In genomic region chr10:101444499-101444898, GRCh38 we compare ENCODE assay signal across 14 cellular contexts.
"Had no signal": no experiment of that assay in that cellular context is flagged by ENCODE, and none has a peak within 500 bp of the region (broad histone marks: within the 10 kb centered on the region; RNA-seq: fewer than 3 reads in every experiment).

No MANE protein-coding gene starts in this region.

- H3K4me3 Mint-ChIP-seq: activated naive CD8-positive, alpha-beta T cell treated with anti-CD3 and anti-CD28 coated beads, Interleukin-2, amount 50 U/mL, for 24 hours; natural killer cell; WTC11 had no signal

- H3K36me3 Mint-ChIP-seq: natural killer cell, WTC11 had no signal

- H3K27ac Mint-ChIP-seq: activated naive CD8-positive, alpha-beta T cell treated with anti-CD3 and anti-CD28 coated beads, Interleukin-2, amount 50 U/mL, for 24 hours; natural killer cell; WTC11 had no signal

- H3K27ac ChIP-seq: ascending aorta had no signal

- H3K27me3 ChIP-seq: ascending aorta had no signal

- DNase-seq: activated CD4-positive, alpha-beta T cell treated with anti-CD3 and anti-CD28 coated beads for 48 hours; activated naive CD4-positive, alpha-beta T cell treated with Interleukin-2 at 50 U/mL for 16 hours; activated naive CD8-positive, alpha-beta T cell treated with anti-CD3 and anti-CD28 coated beads, Interleukin-2, amount 50 U/mL, for 24 hours; foreskin melanocyte; islet precursor cell; natural killer cell; nucleus accumbens; right cardiac atrium had no signal

- H3K9me3 Mint-ChIP-seq: activated naive CD8-positive, alpha-beta T cell treated with anti-CD3 and anti-CD28 coated beads, Interleukin-2, amount 50 U/mL, for 24 hours; natural killer cell; WTC11 had no signal

- H3K4me3 ChIP-seq: ascending aorta had no signal

- H3K27me3 Mint-ChIP-seq: activated naive CD8-positive, alpha-beta T cell treated with anti-CD3 and anti-CD28 coated beads, Interleukin-2, amount 50 U/mL, for 24 hours had no signal

- FAIRE-seq: bronchial epithelial cell, endometrium, small intestine had no signal

- H3K9me3 ChIP-seq: ascending aorta had no signal

- ATAC-seq: activated naive CD8-positive, alpha-beta T cell treated with anti-CD3 and anti-CD28 coated beads, Interleukin-2, amount 50 U/mL, for 24 hours; left lobe of liver; natural killer cell; right cardiac atrium; WTC11 had no signal
